In the genomic region with DNA sequence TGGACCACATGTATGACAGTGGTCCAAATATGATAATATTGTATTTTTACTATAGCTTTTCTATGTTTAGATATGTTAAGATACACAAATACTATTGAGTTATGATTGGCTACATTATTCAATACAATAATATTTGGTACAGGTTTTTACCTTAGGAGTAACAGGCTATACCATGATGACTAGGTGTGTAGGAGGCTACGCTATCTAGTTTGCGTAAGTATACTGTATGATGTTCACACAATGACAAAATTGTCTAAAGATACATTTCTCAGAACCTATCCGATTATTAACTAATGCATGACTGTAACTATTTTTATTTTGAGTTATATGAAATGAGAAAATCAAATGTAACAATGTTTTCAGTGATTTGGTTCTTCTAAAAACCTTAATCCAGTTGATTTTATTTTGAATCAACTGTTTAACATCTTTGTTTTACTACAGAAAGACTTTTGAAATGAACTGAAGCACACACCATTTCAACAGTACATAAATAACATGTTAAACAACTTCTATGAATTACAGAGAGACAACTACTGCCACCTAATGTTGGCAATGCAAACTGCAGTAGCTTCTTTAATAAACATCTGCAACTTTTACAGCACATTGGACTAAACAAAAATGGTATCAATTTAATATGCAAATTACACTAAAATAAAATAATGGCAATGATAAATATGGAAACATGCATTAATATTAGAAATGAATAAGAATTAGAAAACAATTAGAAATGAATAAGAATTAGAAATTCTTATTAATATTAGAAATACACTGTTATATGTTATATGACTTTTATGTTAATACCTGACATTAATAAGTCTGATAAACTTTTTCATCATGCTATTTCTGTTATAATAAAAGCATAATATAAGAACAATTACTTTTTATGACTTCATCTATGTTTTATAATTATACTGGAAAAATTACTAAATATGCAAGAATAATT, we compare ENCODE assay signal across 8 cellular contexts.
DNase-seq lines count a peak whose midpoint lies in the region; ATAC-seq and TF ChIP-seq lines count a peak whose summit lies in the region.

No MANE protein-coding gene starts in this region.

- 88% methylated on average over 3 of the region's 3 CpGs for WGBS in smooth muscle cell (ENCODE audit: low lambda C conversion rate)

- no peaks in the 10 kb centered on the region for H3K4me1 Mint-ChIP-seq in activated CD8-positive, alpha-beta T cell treated with anti-CD3 and anti-CD28 coated beads for 36 hours (ENCODE audit: low read depth)

- H3K27me3 ChIP-seq in smooth muscle cell (ENCODE audit: low read depth), result no peaks in the 10 kb centered on the region

- no peaks in the 10 kb centered on the region for H3K9me3 Mint-ChIP-seq in activated CD8-positive, alpha-beta T cell treated with anti-CD3 and anti-CD28 coated beads for 36 hours

- H3K27me3 Mint-ChIP-seq in activated CD8-positive, alpha-beta T cell treated with anti-CD3 and anti-CD28 coated beads for 36 hours, result no peaks in the 10 kb centered on the region

- no peak overlapping the region for H3K4me3 ChIP-seq in smooth muscle cell

- no peaks in the 10 kb centered on the region for H3K79me2 ChIP-seq in smooth muscle cell (ENCODE audit: low read depth)

- TF ChIP-seq CTCF in GM10248 (IDR thresholded peaks at IDR 0.05; ENCODE audit: control extremely low read depth, extremely low read depth, low read depth, missing control alignments) (peak; percentile 80), smooth muscle cell (IDR thresholded peaks at IDR 0.05; ENCODE audit: borderline replicate concordance, insufficient read depth, poor library complexity, severe bottlenecking) (peak; percentile 92)
- TF ChIP-seq CTCF in activated CD8-positive, alpha-beta T cell treated with anti-CD3 and anti-CD28 coated beads for 36 hours (IDR thresholded peaks at IDR 0.05), result peak; percentile 88

- no peaks in the 10 kb centered on the region for H3F3A ChIP-seq in smooth muscle cell (ENCODE audit: low read depth)

- intact Hi-C loops in activated CD8-positive, alpha-beta T cell treated with anti-CD3 and anti-CD28 coated beads for 36 hours (cut with micrococcal nuclease), result loop anchor here (5.0 kb wide), 1 partner anchor 52 kb away; no protein-coding TSS in a partner anchor

- H4K20me1 ChIP-seq in smooth muscle cell (ENCODE audit: low read depth), result no peaks in the 10 kb centered on the region

- no peak overlapping the region for H3K27ac Mint-ChIP-seq in activated CD8-positive, alpha-beta T cell treated with anti-CD3 and anti-CD28 coated beads for 36 hours

- H3K36me3 Mint-ChIP-seq in activated CD8-positive, alpha-beta T cell treated with anti-CD3 and anti-CD28 coated beads for 36 hours (ENCODE audit: low read depth), result no peaks in the 10 kb centered on the region

- no peaks in the 10 kb centered on the region for H3K36me3 ChIP-seq in smooth muscle cell (ENCODE audit: low read depth)

- POLR2A ChIA-PET in GM10248 (lab: Yijun Ruan, JAX), result no interaction called here
- POLR2A ChIA-PET in activated CD8-positive, alpha-beta T cell treated with anti-CD3 and anti-CD28 coated beads for 36 hours (lab: Charles Lee), result interaction anchor here (0.7 kb wide), 1 partner anchor 562 kb away, joined by 3 read pairs; no protein-coding TSS in a partner anchor

- peak; percentile 20 for DNase-seq in AG20443 (ENCODE audit: low spot score)
- DNase-seq in GM10248 (ENCODE audit: extremely low spot score), result no peak
- peak; percentile 23 for DNase-seq in NCI-H2171 treated with DMSO at 0.1 percent for 48 hours (lab: John Stamatoyannopoulos, UW)
- peak; percentile 72 for DNase-seq in activated CD8-positive, alpha-beta T cell treated with anti-CD3 and anti-CD28 coated beads for 36 hours
- DNase-seq in globus pallidus (ENCODE audit: low spot score), result peak; percentile 52
- DNase-seq in smooth muscle cell (lab: John Stamatoyannopoulos, UW; ENCODE audit: unreplicated experiment), result no peak
- DNase-seq in iPS-NIHi7 (ENCODE audit: extremely low spot score), result no peak

- no peaks in the 10 kb centered on the region for H3K4me1 ChIP-seq in smooth muscle cell (ENCODE audit: low read depth)

- H3K27ac ChIP-seq in smooth muscle cell (ENCODE audit: low read depth), result no peak overlapping the region

- CTCF ChIA-PET in GM10248 (lab: Yijun Ruan, JAX), result interaction anchor here (0.6 to 21.5 kb wide), 15 partner anchors 9 to 1083 kb away, joined by 3 to 324 read pairs (median 4); no protein-coding TSS in a partner anchor
- CTCF ChIA-PET in activated CD8-positive, alpha-beta T cell treated with anti-CD3 and anti-CD28 coated beads for 36 hours (lab: Charles Lee), result interaction anchor here (0.7 to 2.6 kb wide), 11 partner anchors 9 to 482 kb away, joined by 3 to 15 read pairs (median 4); no protein-coding TSS in a partner anchor

- ATAC-seq in HG02884 (IDR thresholded peaks at IDR 0.05; ENCODE audit: unreplicated experiment), result peak; percentile 52
- peak; percentile 60 for ATAC-seq in activated CD8-positive, alpha-beta T cell treated with anti-CD3 and anti-CD28 coated beads for 36 hours

- H3K9me3 ChIP-seq in smooth muscle cell (replicated peaks; ENCODE audit: low read depth), result no peaks in the 10 kb centered on the region

- no peak overlapping the region for H3K4me3 Mint-ChIP-seq in activated CD8-positive, alpha-beta T cell treated with anti-CD3 and anti-CD28 coated beads for 36 hours

- H2AFZ ChIP-seq in smooth muscle cell (ENCODE audit: low read depth), result no peak overlapping the region

- no peak overlapping the region for H3K4me2 ChIP-seq in smooth muscle cell

- no peak overlapping the region for H3K9ac ChIP-seq in smooth muscle cell (ENCODE audit: low read depth)

Comparison
In these comparisons a context has a peak if more than half of its experiments do, and no peak if none do; other contexts are left out.
1. DNase-seq: peak in AG20443 (single experiment), NCI-H2171 treated with DMSO at 0.1 percent for 48 hours (single experiment), activated CD8-positive, alpha-beta T cell treated with anti-CD3 and anti-CD28 coated beads for 36 hours (single experiment) and globus pallidus (single experiment); none in GM10248 (single experiment), smooth muscle cell (single experiment) and iPS-NIHi7 (single experiment).
2. Peak in every context shown above with its lines, with median percentiles within 50 percentile points of each other: CTCF ChIP-seq.